22 cellular contexts compared by ENCODE assay signal in genomic region chr4:140515423-140515822, GRCh38. TPM values are rescaled to one million over a fixed set of nuclear protein-coding genes. Genes with fewer than 3 reads are reported as not detected.
DNase-seq lines count a peak whose midpoint lies in the region; ATAC-seq lines count a peak whose summit lies in the region.
"Had no signal": no experiment of that assay in that cellular context is flagged by ENCODE, and none has a peak within 500 bp of the region (broad histone marks: within the 10 kb centered on the region; RNA-seq: fewer than 3 reads in every experiment).

No MANE protein-coding gene starts in this region.

- H3K27me3 ChIP-seq in HUES48 (ENCODE audit: control insufficient read depth, insufficient read depth, low read length), result no peaks in the 10 kb centered on the region
- no peaks in the 10 kb centered on the region for H3K27me3 ChIP-seq in mesendoderm (ENCODE audit: insufficient read depth, low read length, poor library complexity)
- H3K27me3 ChIP-seq in neuronal stem cell (ENCODE audit: control insufficient read depth in 3 of 3, insufficient read depth in 3 of 3, low read depth in 1 of 3, low read length in 3 of 3), result no peaks in the 10 kb centered on the region
- H3K27me3 ChIP-seq: BLaER1 treated with 17β-estradiol and CSF1 and Interleukin-3, amounts not matched to agents 10 nM and 100 nM had no signal

- DNase-seq in NCI-H82 (lab: John Stamatoyannopoulos, UW), result peak; percentile 82
- DNase-seq in mesendoderm, result peak; percentile 80
- peak; percentile 49 for DNase-seq in neuronal stem cell (ENCODE audit: low spot score)
- DNase-seq in D341Med (ENCODE audit: low spot score), result no peak
- DNase-seq in NCI-H1694 (lab: John Stamatoyannopoulos, UW), result no peak
- DNase-seq: 8988T; ACHN; AML-193; BE2C; CD4-positive, alpha-beta T cell; CD8-positive, alpha-beta memory T cell; DMS153; DND-41; H9 had no signal

- H3K23ac ChIP-seq in mesendoderm (ENCODE audit: low read length), result no peak overlapping the region
- no peak overlapping the region for H3K23ac ChIP-seq in neuronal stem cell (ENCODE audit: low read depth, low read length, poor library complexity)

- peak overlapping the region; percentile 99 for H2BK5ac ChIP-seq in mesendoderm (ENCODE audit: low read length)
- no peak overlapping the region for H2BK5ac ChIP-seq in neuronal stem cell (ENCODE audit: low read length)

- peak overlapping the region; percentile 15 for H3K4me2 ChIP-seq in mesendoderm (ENCODE audit: low read length)
- H3K4me2 ChIP-seq in neuronal stem cell (ENCODE audit: insufficient read depth, low read length, poor library complexity, severe bottlenecking), result no peak overlapping the region
- H3K4me2 ChIP-seq: A549; BLaER1 treated with 17β-estradiol and CSF1 and Interleukin-3, amounts not matched to agents 10 nM and 100 nM; GM23338 had no signal

- H2BK15ac ChIP-seq in mesendoderm (replicated peaks; ENCODE audit: low read depth) (no peak overlapping the region), neuronal stem cell (ENCODE audit: low read length) (no peak overlapping the region)

- H3K79me2 ChIP-seq in mesendoderm (ENCODE audit: control insufficient read depth, insufficient read depth, low read length), result no peaks in the 10 kb centered on the region

- H3K14ac ChIP-seq in neuronal stem cell (ENCODE audit: low read length), result no peak overlapping the region

- H2BK12ac ChIP-seq in neuronal stem cell (ENCODE audit: low read length), result no peak overlapping the region

- no peak overlapping the region for H2AK5ac ChIP-seq in mesendoderm (ENCODE audit: low read length)
- H2AK5ac ChIP-seq in neuronal stem cell (ENCODE audit: low read depth, low read length), result no peak overlapping the region

- H3K79me1 ChIP-seq in mesendoderm (ENCODE audit: low read length), result no peaks in the 10 kb centered on the region
- no peaks in the 10 kb centered on the region for H3K79me1 ChIP-seq in neuronal stem cell (ENCODE audit: low read depth, low read length)

- H2AFZ ChIP-seq in neuronal stem cell (ENCODE audit: low read length), result no peak overlapping the region

- H3K18ac ChIP-seq in mesendoderm (ENCODE audit: low read length), result no peak overlapping the region
- no peak overlapping the region for H3K18ac ChIP-seq in neuronal stem cell (ENCODE audit: low read length)

- H3K9ac ChIP-seq in HUES48 (ENCODE audit: low read depth, low read length) (no peak overlapping the region), mesendoderm (ENCODE audit: low read length) (peak overlapping the region; percentile 51), neuronal stem cell (ENCODE audit: low read depth, low read length, poor library complexity) (no peak overlapping the region)
- H3K9ac ChIP-seq: BLaER1 treated with 17β-estradiol and CSF1 and Interleukin-3, amounts not matched to agents 10 nM and 100 nM had no signal

- H3K9me3 ChIP-seq in HUES48 (ENCODE audit: control insufficient read depth, insufficient read depth, low read length) (no peaks in the 10 kb centered on the region), neuronal stem cell (replicated peaks in 1 of 2; ENCODE audit: control insufficient read depth in 2 of 2, insufficient read depth in 1 of 2, low read depth in 1 of 2, low read length in 2 of 2) (no peaks in the 10 kb centered on the region)
- H3K9me3 ChIP-seq: A549, BE2C had no signal

- H2BK120ac ChIP-seq in mesendoderm (ENCODE audit: low read depth, low read length) (no peak overlapping the region), neuronal stem cell (ENCODE audit: low read depth, low read length) (no peak overlapping the region)

- H3K36me3 ChIP-seq in HUES48 (ENCODE audit: control insufficient read depth, insufficient read depth, low read length) (no peaks in the 10 kb centered on the region), mesendoderm (ENCODE audit: control insufficient read depth, insufficient read depth, low read length) (no peaks in the 10 kb centered on the region), neuronal stem cell (replicated peaks in 1 of 2; ENCODE audit: control insufficient read depth in 2 of 2, insufficient read depth in 2 of 2, low read length in 2 of 2) (no peaks in the 10 kb centered on the region)
- H3K36me3 ChIP-seq: BE2C; BLaER1 treated with 17β-estradiol and CSF1 and Interleukin-3, amounts not matched to agents 10 nM and 100 nM had no signal

- H3K4ac ChIP-seq in mesendoderm (ENCODE audit: low read depth, low read length), result no peak overlapping the region
- H3K4ac ChIP-seq in neuronal stem cell (ENCODE audit: low read length), result no peak overlapping the region

- no peak overlapping the region for H3K4me3 ChIP-seq in HUES48 (ENCODE audit: low read depth, low read length)
- H3K4me3 ChIP-seq in mesendoderm (ENCODE audit: low read length), result no peak overlapping the region
- H3K4me3 ChIP-seq in neuronal stem cell (ENCODE audit: low read length in 2 of 2), result no peak overlapping the region
- H3K4me3 ChIP-seq: A549; BLaER1 treated with 17β-estradiol and CSF1 and Interleukin-3, amounts not matched to agents 10 nM and 100 nM; GM23338 had no signal

- H3K56ac ChIP-seq in mesendoderm (ENCODE audit: low read length), result peak overlapping the region; percentile 84

- H4K5ac ChIP-seq in mesendoderm (ENCODE audit: low read length), result no peak overlapping the region

- H4K8ac ChIP-seq in mesendoderm (ENCODE audit: low read depth, low read length) (no peak overlapping the region), neuronal stem cell (ENCODE audit: low read depth, low read length) (no peak overlapping the region)

- no peak overlapping the region for H4K91ac ChIP-seq in neuronal stem cell (ENCODE audit: low read depth, low read length, poor library complexity)

- H3K4me1 ChIP-seq in HUES48 (ENCODE audit: control insufficient read depth, insufficient read depth, low read length) (peaks cover 5% of the 10 kb centered on the region; the same call in 1 of the 2 replicates), mesendoderm (ENCODE audit: control insufficient read depth, low read depth, low read length) (peaks cover 5% of the 10 kb centered on the region), neuronal stem cell (ENCODE audit: control insufficient read depth in 2 of 2, insufficient read depth in 1 of 2, low read depth in 1 of 2, low read length in 2 of 2) (peaks cover 0 to 8% of the 10 kb centered on the region in 2 donors)
- H3K4me1 ChIP-seq: A549; BE2C; BLaER1 treated with 17β-estradiol and CSF1 and Interleukin-3, amounts not matched to agents 10 nM and 100 nM had no signal

- peak overlapping the region; percentile 59 for H3K27ac ChIP-seq in HUES48 (ENCODE audit: low read depth, low read length)
- peak overlapping the region; percentile 91 for H3K27ac ChIP-seq in mesendoderm (ENCODE audit: low read depth, low read length)
- peak overlapping the region; percentile 48 for H3K27ac ChIP-seq in neuronal stem cell (replicated peaks; ENCODE audit: low read length)
- H3K27ac ChIP-seq: A549; BLaER1 treated with 17β-estradiol and CSF1 and Interleukin-3, amounts not matched to agents 10 nM and 100 nM had no signal

- no CpG with 5 or more reads among the region's 1 CpG for WGBS in mesendoderm (ENCODE audit: extremely low coverage, insufficient coverage, low lambda C conversion rate)
- WGBS in neuronal stem cell (ENCODE audit: extremely low coverage in 2 of 2, insufficient read length in 2 of 2, insufficient replicate concordance in 1 of 2), 2 donors, result no CpG with 5 or more reads among the region's 1 CpG

- ATAC-seq in HG02852 (IDR thresholded peaks at IDR 0.05; ENCODE audit: unreplicated experiment), result no peak
- no peak for ATAC-seq in GM21576 (IDR thresholded peaks at IDR 0.05; ENCODE audit: unreplicated experiment)
- ATAC-seq: A549, GM23338, HCT116 had no signal

RNA-seq across cellular contexts. Expression of gene ELMOD2, which starts 8.5 kb away (rescaled TPM):
- polyA plus RNA-seq in mesendoderm (2013, experiment 1 of 2), result 15.3 TPM
- polyA plus RNA-seq in mesendoderm (2013, experiment 2 of 2), result 14.5 TPM
- polyA plus RNA-seq in neuronal stem cell (2013, experiment 1 of 2), result 35.3 TPM
- polyA plus RNA-seq in neuronal stem cell (2013, experiment 2 of 2), result 35.8 TPM

RNA-seq across cellular contexts. Expression of gene MGAT4D, which starts 17.3 kb away (rescaled TPM):
- polyA plus RNA-seq in mesendoderm (2013, experiment 1 of 2), result not detected
- not detected for polyA plus RNA-seq in mesendoderm (2013, experiment 2 of 2)
- polyA plus RNA-seq in neuronal stem cell (2013, experiment 1 of 2), result not detected
- not detected for polyA plus RNA-seq in neuronal stem cell (2013, experiment 2 of 2)
- polyA plus RNA-seq: A549; CD14-positive monocyte; CD8-positive, alpha-beta memory T cell; GM23338 had no signal

RNA-seq across cellular contexts. Expression of gene UCP1, which starts 53.3 kb away (rescaled TPM):
- 0.52 TPM for polyA plus RNA-seq in mesendoderm (2013, experiment 1 of 2)
- 0.52 TPM for polyA plus RNA-seq in mesendoderm (2013, experiment 2 of 2)
- 0.13 TPM for polyA plus RNA-seq in neuronal stem cell (2013, experiment 1 of 2)
- polyA plus RNA-seq in neuronal stem cell (2013, experiment 2 of 2), result 0.07 TPM
- polyA plus RNA-seq: CD14-positive monocyte; CD8-positive, alpha-beta memory T cell; GM23338 had no signal

Comparison
In these comparisons a context has a peak if more than half of its experiments do, and no peak if none do; other contexts are left out.
1. DNase-seq: peak in NCI-H82 (single experiment), mesendoderm (single experiment) and neuronal stem cell (single experiment); none in D341Med (single experiment) and NCI-H1694 (single experiment).
2. Peak in every context shown above with its lines, with median percentiles within 50 percentile points of each other: H3K27ac ChIP-seq.